ENCODE assay signal across 8 cellular contexts in genomic region chr14:65411656-65412188, GRCh38. TPM values are rescaled to one million over a fixed set of nuclear protein-coding genes. Genes with fewer than 3 reads are reported as not detected.
DNase-seq lines count a peak whose midpoint lies in the region; ATAC-seq, FAIRE-seq and TF ChIP-seq lines count a peak whose summit lies in the region.

No MANE protein-coding gene starts in this region.

- H3K27me3 Mint-ChIP-seq in dendritic cell treated with granulocyte-macrophage colony-stimulating factor and Interleukin-4, amounts not matched to agents 40 ng/mL and 50 ng/mL, for 4 days, result peaks cover 16% of the 10 kb centered on the region

- H3K4me2 ChIP-seq in HepG2 (ENCODE audit: low read depth, low read length), result peak overlapping the region; percentile 99

- H3K4me1 ChIP-seq in HepG2 (ENCODE audit: insufficient read depth, low read length), result peaks cover 23% of the 10 kb centered on the region

- peak; percentile 17; the same call in 1 of the 2 replicates for TF ChIP-seq CTCF in HepG2 (CRISPR knock-in tag; IDR thresholded peaks at IDR 0.05)

- H3K9me3 ChIP-seq in HepG2 (ENCODE audit: low read length), result no peaks in the 10 kb centered on the region

- TF ChIP-seq EP300 in HepG2 (IDR thresholded peaks at IDR 0.05; ENCODE audit: low read depth in 2 of 2, low read length in 2 of 2) (no peak), HepG2 (CRISPR knock-in tag; IDR thresholded peaks at IDR 0.05; ENCODE audit: borderline replicate concordance) (no peak)

- ATAC-seq in GM19035 (IDR thresholded peaks at IDR 0.05; ENCODE audit: unreplicated experiment) (peak; percentile 61), HG03354 (IDR thresholded peaks at IDR 0.05; ENCODE audit: poor library complexity, severe bottlenecking, unreplicated experiment) (peak; percentile 63), HepG2 (peak; percentile 86)

- H3K27me3 ChIP-seq in HepG2 (ENCODE audit: control insufficient read depth in 1 of 2, insufficient read depth in 2 of 2, low read length in 2 of 2), result no peaks in the 10 kb centered on the region

- in situ Hi-C loops in HepG2 (cut with HindIII; ENCODE audit: extremely low pct_ligation_motif_present, low pct_unique_long_range_greater_than_20kb), result loop anchor here (5.0 to 10.0 kb wide), 3 partner anchors 184 to 543 kb away; no protein-coding TSS in a partner anchor

- H3K36me3 ChIP-seq in HepG2 (replicated peaks in 1 of 2; ENCODE audit: control insufficient read depth in 1 of 2, insufficient read depth in 2 of 2, low read length in 2 of 2), result no peaks in the 10 kb centered on the region

- peaks cover 17% of the 10 kb centered on the region for H3K79me2 ChIP-seq in HepG2 (ENCODE audit: insufficient read depth, low read length)

- POLR2A ChIA-PET in HepG2 (lab: Yijun Ruan, JAX), result interaction anchor here (0.6 to 2.7 kb wide), 19 partner anchors 11 to 309 kb away, joined by 3 to 26 read pairs (median 5); partner anchors contain the start of gene MAX

- peak; percentile 68 for FAIRE-seq in HepG2 (lab: Jason Lieb, UNC)

- H3K4me1 Mint-ChIP-seq in dendritic cell treated with granulocyte-macrophage colony-stimulating factor and Interleukin-4, amounts not matched to agents 40 ng/mL and 50 ng/mL, for 4 days (ENCODE audit: low read depth), result peaks cover 13% of the 10 kb centered on the region

- peak overlapping the region; percentile 89 for H3K27ac Mint-ChIP-seq in dendritic cell treated with granulocyte-macrophage colony-stimulating factor and Interleukin-4, amounts not matched to agents 40 ng/mL and 50 ng/mL, for 4 days

- H3K4me3 Mint-ChIP-seq in dendritic cell treated with granulocyte-macrophage colony-stimulating factor and Interleukin-4, amounts not matched to agents 40 ng/mL and 50 ng/mL, for 4 days, result peak overlapping the region; percentile 95

- BruUV-seq in HepG2 (replicated peaks; lab: Mats Ljungman, UMichigan), result no TSS peak

- peak overlapping the region; percentile 61 for H2AFZ ChIP-seq in HepG2 (ENCODE audit: low read length)

- intact Hi-C loops in dendritic cell treated with granulocyte-macrophage colony-stimulating factor and Interleukin-4, amounts not matched to agents 40 ng/mL and 50 ng/mL, for 4 days (cut with micrococcal nuclease), result loop anchor here (2.0 to 5.0 kb wide), 5 partner anchors 79 to 425 kb away; partner anchors contain the start of gene FNTB
- intact Hi-C loops in HepG2 (cut with micrococcal nuclease; ENCODE audit: unreplicated experiment), result loop anchor here (1.0 to 10.0 kb wide), 4 partner anchors 185 to 663 kb away; no protein-coding TSS in a partner anchor

- peak overlapping the region; percentile 59 for H3K27ac ChIP-seq in HepG2 (ENCODE audit: extremely low read length, insufficient read depth, low read length)

- peaks cover 16% of the 10 kb centered on the region for H3K36me3 Mint-ChIP-seq in dendritic cell treated with granulocyte-macrophage colony-stimulating factor and Interleukin-4, amounts not matched to agents 40 ng/mL and 50 ng/mL, for 4 days (ENCODE audit: low read depth)

- TF ChIP-seq RAD21 in HepG2 (CRISPR knock-in tag; IDR thresholded peaks at IDR 0.05), result no peak

- peak overlapping the region; percentile 77 for H3K9ac ChIP-seq in HepG2 (ENCODE audit: insufficient read depth, low read depth, low read length)

- WGBS in HepG2 (ENCODE audit: low lambda C conversion rate), result under 1% methylated on average over 16 of the region's 42 CpGs

- H3K4me3 ChIP-seq in HepG2 (replicated peaks in 1 of 3; ENCODE audit: insufficient read depth in 1 of 3, low read depth in 2 of 3, low read length in 3 of 3), result peak overlapping the region; percentile 70 to 94 (median 86)

- CTCF ChIA-PET in HepG2 (lab: Yijun Ruan, JAX; ENCODE audit: low intra/inter-chr PET ratio, low total read pairs), result interaction anchor here (1.3 to 2.8 kb wide), 2 partner anchors 189 to 413 kb away, joined by 3 to 10 read pairs; no protein-coding TSS in a partner anchor

- TF ChIP-seq POLR2A in HepG2 (IDR thresholded peaks at IDR 0.05; ENCODE audit: insufficient read depth in 1 of 2, low read depth in 2 of 2, low read length in 2 of 2), result peak in 1 of 2 experiments; percentile 19; a peak in 1 of 4 replicates

- DNase-seq in Ammon's horn (ENCODE audit: low spot score) (peak; percentile 97), NCI-H510A treated with DMSO at 0.1 percent for 48 hours (lab: John Stamatoyannopoulos, UW) (peak; percentile 82), HepG2 (ENCODE audit: low spot score) (peak; percentile 86)
- DNase-seq in activated CD4-positive, alpha-beta T cell treated with anti-CD3 and anti-CD28 coated beads, Interleukin-2, amount 50 U/mL, for 1 hour, result peak; percentile 71
- peak; percentile 68 to 70 for DNase-seq in stimulated activated CD4-positive, alpha-beta T cell treated with anti-CD3 and anti-CD28 coated beads, Interleukin-2, amount 100 ng/mL, for 48 hours

- no peaks in the 10 kb centered on the region for H3K9me3 Mint-ChIP-seq in dendritic cell treated with granulocyte-macrophage colony-stimulating factor and Interleukin-4, amounts not matched to agents 40 ng/mL and 50 ng/mL, for 4 days

- H4K20me1 ChIP-seq in HepG2 (ENCODE audit: insufficient read depth, low read length), result no peaks in the 10 kb centered on the region

TF ChIP-seq in HepG2, 621 proteins besides CTCF, POLR2A, EP300 and RAD21 (continues in another document):
- TF ChIP-seq RFXAP (CRISPR knock-in tag; IDR thresholded peaks at IDR 0.05; ENCODE audit: borderline replicate concordance) (peak; percentile 42; the same call in 1 of the 2 replicates), MTERF4 (CRISPR knock-in tag; IDR thresholded peaks at IDR 0.05) (no peak), ZNF354B (CRISPR knock-in tag; IDR thresholded peaks at IDR 0.05) (no peak), GMEB1 (CRISPR knock-in tag; IDR thresholded peaks at IDR 0.05; ENCODE audit: borderline replicate concordance) (no peak), SIN3A (IDR thresholded peaks at IDR 0.05; ENCODE audit: borderline replicate concordance, low read depth, low read length) (no peak), ZMAT3 (CRISPR knock-in tag; conservative IDR thresholded peaks at IDR 0.05) (no peak), PRPF4 (IDR thresholded peaks at IDR 0.05; ENCODE audit: low read depth, low read length, poor library complexity, severe bottlenecking) (no peak), ISX (CRISPR knock-in tag; conservative IDR thresholded peaks at IDR 0.05) (no peak), ELK4 (CRISPR knock-in tag; IDR thresholded peaks at IDR 0.05; ENCODE audit: borderline replicate concordance) (no peak), SRY (CRISPR knock-in tag; IDR thresholded peaks at IDR 0.05) (no peak)

RNA-seq across cellular contexts. Expression of gene FUT8, which starts 0.8 kb away (rescaled TPM):
- total RNA-seq in HepG2 (2016; rRNA removed; fragmentation: Illumina TruSeq; extraction: Trizol), result 14.9 and 17.5 TPM in 2 replicates
- 27.3 and 31.5 TPM in 2 replicates for total RNA-seq in HepG2 (2016; cell fraction: cytosol; rRNA removed; fragmentation: Illumina TruSeq; extraction: Trizol; ENCODE audit: low read depth)
- 16.8 and 18.2 TPM in 2 replicates for total RNA-seq in HepG2 (2016; cell fraction: insoluble cytoplasmic fraction; rRNA removed; fragmentation: Illumina TruSeq; extraction: Trizol)
- 16.1 and 17.6 TPM in 2 replicates for total RNA-seq in HepG2 (2016; cell fraction: membrane; rRNA removed; fragmentation: Illumina TruSeq; extraction: Trizol)
- total RNA-seq in HepG2 (2016; cell fraction: nucleus; rRNA removed; fragmentation: Illumina TruSeq; extraction: Trizol), result 20.6 and 24.1 TPM in 2 replicates
- 7.3 and 9.3 TPM in 2 replicates for polyA plus RNA-seq in HepG2 (2011; rRNA removed)
- 6.1 and 8.1 TPM in 2 replicates for polyA plus RNA-seq in HepG2 (2011; cell fraction: cytosol; rRNA removed)
- 2.8 and 3.7 TPM in 2 replicates for polyA plus RNA-seq in HepG2 (2011; cell fraction: nucleus; rRNA removed)
- 5.4 and 7.4 TPM in 2 replicates for polyA plus RNA-seq in HepG2 (2012)
- 1.4 and 1.9 TPM in 2 replicates for polyA plus RNA-seq in HepG2 (2016; cell fraction: cytosol; fragmentation: Illumina TruSeq; extraction: Trizol; ENCODE audit: low read depth)
- 11.2 and 11.7 TPM in 2 replicates for polyA plus RNA-seq in HepG2 (2016; cell fraction: insoluble cytoplasmic fraction; fragmentation: Illumina TruSeq; extraction: Trizol; ENCODE audit: low read depth)
- 5.5 and 6.3 TPM in 2 replicates for polyA plus RNA-seq in HepG2 (2016; cell fraction: membrane; fragmentation: Illumina TruSeq; extraction: Trizol; ENCODE audit: low read depth)
- 14.0 and 14.3 TPM in 2 replicates for polyA plus RNA-seq in HepG2 (2016; cell fraction: nucleus; fragmentation: Illumina TruSeq; extraction: Trizol; ENCODE audit: insufficient read depth, low read depth)
- polyA minus RNA-seq in HepG2 (2011; rRNA and poly(A)+ RNA removed; ENCODE audit: low replicate concordance), result 10.7 and 14.3 TPM in 2 replicates
- polyA minus RNA-seq in HepG2 (2011; cell fraction: cytosol; rRNA and poly(A)+ RNA removed), result 8.0 and 10.0 TPM in 2 replicates
- 21.5 and 25.2 TPM in 2 replicates for polyA minus RNA-seq in HepG2 (2011; cell fraction: nucleus; rRNA and poly(A)+ RNA removed)

Comparison
In these comparisons a context has a peak if more than half of its experiments do, and no peak if none do; other contexts are left out.
1. Peak in every context shown above with its lines: DNase-seq, ATAC-seq, H3K4me3 ChIP-seq and H3K27ac ChIP-seq.